Comparison of ENCODE assay signal across 25 cellular contexts in the genomic region with DNA sequence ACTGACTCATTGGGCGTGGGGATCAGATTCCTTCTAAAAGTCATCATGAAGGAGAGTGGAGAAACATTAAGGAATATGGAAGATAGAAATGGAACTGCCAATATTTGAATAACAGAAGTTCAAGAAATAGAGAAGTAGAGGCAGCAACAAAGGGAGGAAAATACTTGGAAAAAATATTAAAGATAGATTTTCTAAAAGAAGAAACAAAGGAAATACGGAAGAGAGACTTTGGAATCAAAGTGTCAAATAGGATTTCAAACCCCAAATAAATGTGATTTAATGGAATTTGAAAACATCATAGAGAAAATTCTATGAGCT.
DNase-seq lines count a peak whose midpoint lies in the region; ATAC-seq and TF ChIP-seq lines count a peak whose summit lies in the region.
"Had no signal": no experiment of that assay in that cellular context is flagged by ENCODE, and none has a peak within 500 bp of the region (broad histone marks: within the 10 kb centered on the region; RNA-seq: fewer than 3 reads in every experiment).

No MANE protein-coding gene starts in this region.

- no peaks in the 10 kb centered on the region for H3K9me2 ChIP-seq in hepatocyte (replicated peaks; ENCODE audit: insufficient read depth)

- H4K20me1 ChIP-seq in hepatocyte (ENCODE audit: insufficient read depth, poor library complexity, severe bottlenecking) = no peaks in the 10 kb centered on the region

- H3K4me1 ChIP-seq in breast epithelium (no peaks in the 10 kb centered on the region), hepatocyte (ENCODE audit: insufficient read depth) (no peaks in the 10 kb centered on the region)
- H3K4me1 ChIP-seq: spleen had no signal

- intact Hi-C loops in MCF 10A (cut with micrococcal nuclease) = no loop called here
- intact Hi-C loops in breast epithelium (cut with DNase I; ENCODE audit: low total_unique reads) = no loop called here
- intact Hi-C loops in activated CD4-positive, alpha-beta memory T cell treated with anti-CD3 and anti-CD28 coated beads for 36 hours (cut with micrococcal nuclease) = no loop called here

- WGBS in hepatocyte (ENCODE audit: low lambda C conversion rate, missing lambda C conversion rate) = 88% methylated on average over 2 of the region's 2 CpGs

- BruUV-seq in MCF 10A (replicated peaks; lab: Mats Ljungman, UMichigan) = TSS peak; percentile 44

- in situ Hi-C loops in brain microvascular endothelial cell (cut with HindIII; ENCODE audit: low pct_ligation_motif_present, low sequenced_read_pairs) = no loop called here

- ATAC-seq in GM21526 (IDR thresholded peaks at IDR 0.05; ENCODE audit: low FRiP score, unreplicated experiment) (no peak), HG02759 (IDR thresholded peaks at IDR 0.05; ENCODE audit: unreplicated experiment) (no peak)
- ATAC-seq: activated CD4-positive, CD25-positive, alpha-beta regulatory T cell treated with anti-CD3 and anti-CD28 coated beads, Interleukin-2, amount 50 U/mL, for 24 hours; activated T-cell treated with anti-CD3 and anti-CD28 coated beads, Interleukin-2, amount 50 U/mL, for 72 hours; GM12878; left ventricle myocardium superior; stimulated activated naive CD8-positive, alpha-beta T cell treated with anti-CD3 and anti-CD28 coated beads, Interleukin-15, amount 100 ng/mL, for 72 hours had no signal

- H3K27me3 Mint-ChIP-seq in MCF 10A (ENCODE audit: insufficient read depth, unreplicated experiment) = no peaks in the 10 kb centered on the region
- no peaks in the 10 kb centered on the region for H3K27me3 Mint-ChIP-seq in activated CD4-positive, alpha-beta memory T cell treated with anti-CD3 and anti-CD28 coated beads for 36 hours
- H3K27me3 Mint-ChIP-seq: central memory CD8-positive, alpha-beta T cell; IgD-negative memory B cell; stimulated activated naive CD8-positive, alpha-beta T cell treated with anti-CD3 and anti-CD28 coated beads, Interleukin-15, amount 100 ng/mL, for 72 hours had no signal

- no peak overlapping the region for H3K4me2 ChIP-seq in hepatocyte

- H3K9me3 Mint-ChIP-seq in MCF 10A (ENCODE audit: unreplicated experiment) = no peaks in the 10 kb centered on the region
- no peaks in the 10 kb centered on the region for H3K9me3 Mint-ChIP-seq in activated CD4-positive, alpha-beta memory T cell treated with anti-CD3 and anti-CD28 coated beads for 36 hours

- no peaks in the 10 kb centered on the region for H3K36me3 ChIP-seq in breast epithelium
- no peaks in the 10 kb centered on the region for H3K36me3 ChIP-seq in brain microvascular endothelial cell (replicated peaks)
- H3K36me3 ChIP-seq in hepatocyte (replicated peaks; ENCODE audit: insufficient read depth, low read depth) = no peaks in the 10 kb centered on the region
- H3K36me3 ChIP-seq: heart left ventricle, spleen had no signal

- H3K27ac Mint-ChIP-seq in MCF 10A (ENCODE audit: low read depth, unreplicated experiment) = peak overlapping the region; percentile 81
- no peak overlapping the region for H3K27ac Mint-ChIP-seq in activated CD4-positive, alpha-beta memory T cell treated with anti-CD3 and anti-CD28 coated beads for 36 hours
- H3K27ac Mint-ChIP-seq: activated T-cell treated with anti-CD3 and anti-CD28 coated beads, Interleukin-2, amount 50 U/mL, for 72 hours; IgD-negative memory B cell; stimulated activated naive CD8-positive, alpha-beta T cell treated with anti-CD3 and anti-CD28 coated beads, Interleukin-15, amount 100 ng/mL, for 72 hours had no signal

- no peaks in the 10 kb centered on the region for H3K36me3 Mint-ChIP-seq in MCF 10A (ENCODE audit: insufficient read depth, unreplicated experiment)
- no peaks in the 10 kb centered on the region for H3K36me3 Mint-ChIP-seq in activated CD4-positive, alpha-beta memory T cell treated with anti-CD3 and anti-CD28 coated beads for 36 hours

- no peaks in the 10 kb centered on the region for H3K27me3 ChIP-seq in breast epithelium
- H3K27me3 ChIP-seq in brain microvascular endothelial cell (replicated peaks) = no peaks in the 10 kb centered on the region
- no peaks in the 10 kb centered on the region for H3K27me3 ChIP-seq in hepatocyte
- H3K27me3 ChIP-seq: heart left ventricle, spleen had no signal

- no peak for TF ChIP-seq POLR2A in breast epithelium (IDR thresholded peaks at IDR 0.05)

- POLR2A ChIA-PET in MCF 10A (lab: Yijun Ruan, JAX) = interaction anchor here (1.2 to 1.7 kb wide), 4 partner anchors 35 to 355 kb away, joined by 4 to 10 read pairs (median 4); no protein-coding TSS in a partner anchor
- POLR2A ChIA-PET in activated CD4-positive, alpha-beta memory T cell treated with anti-CD3 and anti-CD28 coated beads for 36 hours (lab: Charles Lee) = no interaction called here

- H3K9me3 ChIP-seq in breast epithelium (no peaks in the 10 kb centered on the region), hepatocyte (ENCODE audit: low read depth) (no peaks in the 10 kb centered on the region)

- DNase-seq in MCF 10A (ENCODE audit: unreplicated experiment) (peak; percentile 44), breast epithelium (ENCODE audit: low spot score in 2 of 2) (no peak), brain microvascular endothelial cell (peak; percentile 24), hepatocyte (ENCODE audit: low spot score) (no peak), NCI-H146 treated with DMSO at 0.1 percent for 48 hours (lab: John Stamatoyannopoulos, UW; ENCODE audit: unreplicated experiment) (no peak)
- DNase-seq in activated CD4-positive, alpha-beta memory T cell treated with anti-CD3 and anti-CD28 coated beads for 36 hours = no peak
- DNase-seq: 8988T; activated naive CD4-positive, alpha-beta T cell treated with anti-CD3 and anti-CD28 coated beads, Interleukin-2, amount 50 U/mL, for 16 hours; activated T-cell treated with anti-CD3 and anti-CD28 coated beads, Interleukin-2, amount 50 U/mL, for 72 hours; aorta; GOT3; heart left ventricle; left ventricle myocardium superior; NCI-H2029; spleen; stimulated activated CD4-positive, alpha-beta T cell treated with anti-CD3 and anti-CD28 coated beads, Interleukin-4, amount 100 ng/mL, for 4 hours; stimulated activated naive CD8-positive, alpha-beta T cell treated with anti-CD3 and anti-CD28 coated beads, Interleukin-15, amount 100 ng/mL, for 72 hours; trophoblast cell had no signal

- H3K4me3 ChIP-seq in breast epithelium (no peak overlapping the region), brain microvascular endothelial cell (ENCODE audit: low read depth, low read length) (no peak overlapping the region), hepatocyte (no peak overlapping the region)
- H3K4me3 ChIP-seq: GM12878, heart left ventricle, spleen had no signal

- no peak overlapping the region for H3K27ac ChIP-seq in breast epithelium
- no peak overlapping the region for H3K27ac ChIP-seq in brain microvascular endothelial cell
- H3K27ac ChIP-seq in hepatocyte = peak overlapping the region; percentile 7
- H3K27ac ChIP-seq: heart left ventricle, spleen had no signal

- H3K4me1 Mint-ChIP-seq in MCF 10A (ENCODE audit: insufficient read depth, unreplicated experiment) = peaks cover 16% of the 10 kb centered on the region
- no peaks in the 10 kb centered on the region for H3K4me1 Mint-ChIP-seq in activated CD4-positive, alpha-beta memory T cell treated with anti-CD3 and anti-CD28 coated beads for 36 hours (ENCODE audit: low read depth)
- H3K4me1 Mint-ChIP-seq: central memory CD8-positive, alpha-beta T cell; IgD-negative memory B cell; neural crest cell; stimulated activated naive CD8-positive, alpha-beta T cell treated with anti-CD3 and anti-CD28 coated beads, Interleukin-15, amount 100 ng/mL, for 72 hours had no signal

- TF ChIP-seq CTCF in MCF 10A (IDR thresholded peaks at IDR 0.05; ENCODE audit: unreplicated experiment) (no peak), breast epithelium (IDR thresholded peaks at IDR 0.05) (no peak), brain microvascular endothelial cell (IDR thresholded peaks at IDR 0.05; ENCODE audit: low read depth, low read length, missing control alignments) (no peak), hepatocyte (IDR thresholded peaks at IDR 0.05; ENCODE audit: poor library complexity) (no peak)

- CTCF ChIA-PET in MCF 10A (lab: Yijun Ruan, JAX) = interaction anchor here (1.1 kb wide), 2 partner anchors 29 to 42 kb away, joined by 3 read pairs; no protein-coding TSS in a partner anchor
- CTCF ChIA-PET in activated CD4-positive, alpha-beta memory T cell treated with anti-CD3 and anti-CD28 coated beads for 36 hours (lab: Charles Lee) = no interaction called here

- no peak overlapping the region for H3K4me3 Mint-ChIP-seq in MCF 10A (ENCODE audit: unreplicated experiment)
- H3K4me3 Mint-ChIP-seq in activated CD4-positive, alpha-beta memory T cell treated with anti-CD3 and anti-CD28 coated beads for 36 hours = no peak overlapping the region
- H3K4me3 Mint-ChIP-seq: activated T-cell treated with anti-CD3 and anti-CD28 coated beads, Interleukin-2, amount 50 U/mL, for 72 hours; central memory CD8-positive, alpha-beta T cell; IgD-negative memory B cell; neural crest cell; stimulated activated naive CD8-positive, alpha-beta T cell treated with anti-CD3 and anti-CD28 coated beads, Interleukin-15, amount 100 ng/mL, for 72 hours had no signal

- H2AFZ ChIP-seq in hepatocyte = no peak overlapping the region

- no peaks in the 10 kb centered on the region for H3K79me2 ChIP-seq in hepatocyte

Comparison
In these comparisons a context has a peak if more than half of its experiments do, and no peak if none do; other contexts are left out.
1. DNase-seq: peak in MCF 10A (single experiment) and brain microvascular endothelial cell (single experiment); none in breast epithelium (0 of 2), hepatocyte (single experiment), NCI-H146 treated with DMSO at 0.1 percent for 48 hours (single experiment) and activated CD4-positive, alpha-beta memory T cell treated with anti-CD3 and anti-CD28 coated beads for 36 hours (single experiment).